ENCODE assay signal across 10 cellular contexts in genomic region chr7:20220824-20221547, GRCh38. TPM values are rescaled to one million over a fixed set of nuclear protein-coding genes. Genes with fewer than 3 reads are reported as not detected.
DNase-seq lines count a peak whose midpoint lies in the region; ATAC-seq and TF ChIP-seq lines count a peak whose summit lies in the region.
"Had no signal": no experiment of that assay in that cellular context is flagged by ENCODE, and none has a peak within 500 bp of the region (broad histone marks: within the 10 kb centered on the region; RNA-seq: fewer than 3 reads in every experiment).

No MANE protein-coding gene starts in this region.

- no peaks in the 10 kb centered on the region for H4K20me1 ChIP-seq in PC-3 (ENCODE audit: low read length)

- intact Hi-C loops in PC-3 (cut with micrococcal nuclease), result loop anchor here (1.0 kb wide), 1 partner anchor 131 kb away; no protein-coding TSS in a partner anchor

- CTCF ChIA-PET in activated CD8-positive, alpha-beta memory T cell treated with anti-CD3 and anti-CD28 coated beads, Interleukin-2, amount 10 ng/mL, durations not matched to agents 7 days and 5 days (lab: Charles Lee), result no interaction called here
- CTCF ChIA-PET in PC-3 (lab: Charles Lee), result no interaction called here

- H3K27me3 ChIP-seq in PC-3 (ENCODE audit: low read length), result no peaks in the 10 kb centered on the region
- no peaks in the 10 kb centered on the region for H3K27me3 ChIP-seq in upper lobe of left lung

- H3K4me1 ChIP-seq in PC-3 (ENCODE audit: insufficient read depth, low read length) (peaks cover 58% of the 10 kb centered on the region), upper lobe of left lung (peaks cover 0 to 16% (median 9%) of the 10 kb centered on the region in 4 donors)

- H3K9ac ChIP-seq in PC-3 (ENCODE audit: low read length), result peak overlapping the region; percentile 81

- H3K27ac ChIP-seq in PC-3 (ENCODE audit: low read length) (peak overlapping the region; percentile 98), upper lobe of left lung (peak overlapping the region; percentile 73 to 83 (median 78))
- H3K27ac ChIP-seq: VCaP had no signal

- H3K9me3 Mint-ChIP-seq in activated CD8-positive, alpha-beta memory T cell treated with anti-CD3 and anti-CD28 coated beads, Interleukin-2, amount 10 ng/mL, durations not matched to agents 7 days and 5 days (ENCODE audit: low read depth), result no peaks in the 10 kb centered on the region

- no peaks in the 10 kb centered on the region for H3K27me3 Mint-ChIP-seq in activated CD8-positive, alpha-beta memory T cell treated with anti-CD3 and anti-CD28 coated beads, Interleukin-2, amount 10 ng/mL, durations not matched to agents 7 days and 5 days

- peaks cover 11% of the 10 kb centered on the region for H3K79me2 ChIP-seq in PC-3 (ENCODE audit: low read length)

- BruUV-seq in PC-3 (replicated peaks; lab: Mats Ljungman, UMichigan), result no TSS peak

- H3K36me3 ChIP-seq in PC-3 (ENCODE audit: low read depth, low read length) (no peaks in the 10 kb centered on the region), upper lobe of left lung (no peaks in the 10 kb centered on the region)

- WGBS in upper lobe of left lung, 2 donors, result 48 to 55% methylated on average over 4 of the region's 4 CpGs

- peak; percentile 32 for ATAC-seq in activated CD8-positive, alpha-beta memory T cell treated with anti-CD3 and anti-CD28 coated beads, Interleukin-2, amount 10 ng/mL, durations not matched to agents 7 days and 5 days
- ATAC-seq in PC-3 (peak; percentile 37), upper lobe of left lung (ENCODE audit: low FRiP score in 2 of 2) (peak in 1 of 2 donors; percentile 14)

- TF ChIP-seq POLR2A in upper lobe of left lung (IDR thresholded peaks at IDR 0.05), result no peak

- H3K4me2 ChIP-seq in PC-3 (ENCODE audit: low read length), result peak overlapping the region; percentile 77

- POLR2A ChIA-PET in PC-3 (lab: Charles Lee; ENCODE audit: unreplicated experiment), result interaction anchor here (0.6 to 0.7 kb wide), 2 partner anchors 88 to 214 kb away, joined by 4 to 10 read pairs; no protein-coding TSS in a partner anchor

- no peak overlapping the region; the same call in 1 of the 2 replicates for H3K4me3 ChIP-seq in PC-3 (ENCODE audit: low read length)
- no peak overlapping the region for H3K4me3 ChIP-seq in upper lobe of left lung

- H2AFZ ChIP-seq in PC-3 (ENCODE audit: low read length), result no peak overlapping the region

- H3K9me3 ChIP-seq in PC-3 (ENCODE audit: low read length), result no peaks in the 10 kb centered on the region
- no peaks in the 10 kb centered on the region for H3K9me3 ChIP-seq in upper lobe of left lung

- no peaks in the 10 kb centered on the region for H3K9me2 ChIP-seq in PC-3 (replicated peaks; ENCODE audit: low read length)

- TF ChIP-seq CTCF in PC-3 (conservative IDR thresholded peaks at IDR 0.05; ENCODE audit: low read depth, low read length), result no peak
- TF ChIP-seq CTCF in upper lobe of left lung (IDR thresholded peaks at IDR 0.05), result no peak

- no peak for DNase-seq in activated CD8-positive, alpha-beta memory T cell treated with anti-CD3 and anti-CD28 coated beads, Interleukin-2, amount 10 ng/mL, durations not matched to agents 7 days and 5 days
- no peak for DNase-seq in activated CD8-positive, alpha-beta memory T cell treated with anti-CD3 and anti-CD28 coated beads, Interleukin-2, amount 50 U/mL, for 48 hours
- peak; percentile 92 for DNase-seq in PC-3
- DNase-seq in glomerular visceral epithelial cell (ENCODE audit: extremely low spot score), result peak; percentile 91
- DNase-seq in upper lobe of left lung, result no peak
- DNase-seq in DMS 273 (lab: John Stamatoyannopoulos, UW; ENCODE audit: unreplicated experiment), result no peak
- no peak for DNase-seq in epidermal melanocyte (ENCODE audit: insufficient read length, low spot score)
- no peak for DNase-seq in DMS153 treated with DMSO at 0.1 percent for 48 hours (lab: John Stamatoyannopoulos, UW; ENCODE audit: unreplicated experiment)
- DNase-seq: ACHN had no signal

- H3K36me3 Mint-ChIP-seq in activated CD8-positive, alpha-beta memory T cell treated with anti-CD3 and anti-CD28 coated beads, Interleukin-2, amount 10 ng/mL, durations not matched to agents 7 days and 5 days, result no peaks in the 10 kb centered on the region

- H3K4me3 Mint-ChIP-seq in activated CD8-positive, alpha-beta memory T cell treated with anti-CD3 and anti-CD28 coated beads, Interleukin-2, amount 10 ng/mL, durations not matched to agents 7 days and 5 days, result no peak overlapping the region

- peak overlapping the region; percentile 37 for H3K27ac Mint-ChIP-seq in activated CD8-positive, alpha-beta memory T cell treated with anti-CD3 and anti-CD28 coated beads, Interleukin-2, amount 10 ng/mL, durations not matched to agents 7 days and 5 days

- peaks cover 6% of the 10 kb centered on the region for H3F3A ChIP-seq in PC-3 (ENCODE audit: low read length, unreplicated experiment)

- H3K4me1 Mint-ChIP-seq in activated CD8-positive, alpha-beta memory T cell treated with anti-CD3 and anti-CD28 coated beads, Interleukin-2, amount 10 ng/mL, durations not matched to agents 7 days and 5 days, result peaks cover 17% of the 10 kb centered on the region

- peak in 2 of 4 donors; percentile 44 to 51 for TF ChIP-seq EP300 in upper lobe of left lung (IDR thresholded peaks at IDR 0.05)

RNA-seq across cellular contexts. Expression of gene MACC1, which starts 3.8 kb away (rescaled TPM):
- total RNA-seq in activated CD8-positive, alpha-beta memory T cell treated with anti-CD3 and anti-CD28 coated beads, Interleukin-2, amount 10 ng/mL, durations not matched to agents 7 days and 5 days, result 1 to 10 TPM; 1.5 to 2.7 TPM
- total RNA-seq in PC-3 (2014; rRNA removed) (7.9 and 12.0 TPM in 2 replicates), upper lobe of left lung (10 to 100 TPM; 10.5 to 86.5 (median 24.3) TPM)

Comparison
In these comparisons a context has a peak if more than half of its experiments do, and no peak if none do; other contexts are left out.
1. DNase-seq: peak in PC-3 (single experiment) and glomerular visceral epithelial cell (single experiment); none in activated CD8-positive, alpha-beta memory T cell treated with anti-CD3 and anti-CD28 coated beads, Interleukin-2, amount 10 ng/mL, durations not matched to agents 7 days and 5 days (single experiment), activated CD8-positive, alpha-beta memory T cell treated with anti-CD3 and anti-CD28 coated beads, Interleukin-2, amount 50 U/mL, for 48 hours (single experiment), upper lobe of left lung (0 of 2), DMS 273 (single experiment), epidermal melanocyte (single experiment) and DMS153 treated with DMSO at 0.1 percent for 48 hours (single experiment).